9 cellular contexts compared by ENCODE assay signal in the genomic region with DNA sequence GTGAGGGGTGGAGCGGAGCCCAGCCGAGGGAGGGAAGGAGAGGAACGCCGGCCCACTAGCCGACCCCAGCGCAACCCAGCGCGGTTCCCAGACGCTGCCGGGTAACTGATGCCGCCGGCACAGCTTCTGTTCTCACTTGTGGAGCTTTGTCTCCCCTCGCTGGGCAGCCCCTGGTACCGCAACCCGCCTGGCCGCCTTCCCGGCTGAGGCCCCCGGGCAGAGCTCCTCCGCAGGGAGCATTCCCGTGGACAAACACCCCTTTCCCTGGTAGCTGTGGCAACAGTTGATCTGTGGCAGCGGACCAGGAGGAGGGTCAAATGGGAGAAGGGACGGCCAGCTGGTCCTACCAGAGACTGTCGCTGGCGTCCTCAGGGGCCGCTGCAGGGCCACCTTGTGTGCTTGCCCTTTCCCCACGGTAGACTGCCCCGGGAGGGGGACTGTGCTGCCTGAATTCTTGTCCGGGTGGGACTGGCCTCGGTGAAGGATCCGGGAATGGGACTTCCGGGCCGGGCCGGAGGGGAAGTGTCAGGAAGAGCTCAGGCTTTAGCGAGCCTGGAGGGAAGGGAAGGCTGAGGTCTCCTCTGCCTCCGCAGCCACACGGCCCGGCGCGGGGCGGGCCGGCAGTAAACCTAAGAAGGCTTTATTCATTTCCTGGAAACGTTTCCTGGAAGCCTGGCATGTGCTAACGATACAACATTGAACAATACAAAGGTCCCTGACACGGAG.
DNase-seq lines count a peak whose midpoint lies in the region; ATAC-seq, FAIRE-seq and TF ChIP-seq lines count a peak whose summit lies in the region.
"Had no signal": no experiment of that assay in that cellular context is flagged by ENCODE, and none has a peak within 500 bp of the region (broad histone marks: within the 10 kb centered on the region; RNA-seq: fewer than 3 reads in every experiment).

No MANE protein-coding gene starts in this region.

- peak overlapping the region; percentile 65 for H3K4me2 ChIP-seq in IMR-90 (ENCODE audit: low read depth, low read length)

- CTCF ChIA-PET in IMR-90 (lab: Yijun Ruan, JAX), result interaction anchor here (0.6 to 2.0 kb wide), 5 partner anchors 10 to 1278 kb away, joined by 3 to 6 read pairs (median 3); no protein-coding TSS in a partner anchor

- H3K18ac ChIP-seq in IMR-90 (ENCODE audit: low read depth, low read length), result no peak overlapping the region

- H3K36me3 Mint-ChIP-seq in activated T-helper 17 cell treated with anti-CD3 and anti-CD28 coated beads, Interleukin-2, amount 50 U/mL, for 72 hours (ENCODE audit: low read depth), result no peaks in the 10 kb centered on the region
- H3K36me3 Mint-ChIP-seq: IgD-negative memory B cell had no signal

- TF ChIP-seq POLR2A in IMR-90 (IDR thresholded peaks at IDR 0.05; ENCODE audit: low read depth, low read length), result no peak

- BruUV-seq in IMR-90 (replicated peaks; lab: Mats Ljungman, UMichigan), result no TSS peak

- H2BK5ac ChIP-seq in IMR-90 (ENCODE audit: low read depth, low read length, poor library complexity, severe bottlenecking), result no peak overlapping the region

- no peak overlapping the region for H2BK20ac ChIP-seq in IMR-90 (ENCODE audit: low read depth, low read length)

- H3K9ac ChIP-seq in IMR-90 (ENCODE audit: low read depth, low read length), result peak overlapping the region; percentile 12; the same call in 1 of the 2 replicates

- POLR2A ChIA-PET in IMR-90 (lab: Charles Lee; ENCODE audit: unreplicated experiment), result no interaction called here

- H3K4me1 ChIP-seq in IMR-90 (ENCODE audit: control insufficient read depth, insufficient read depth, low read length) (no peaks in the 10 kb centered on the region), heart right ventricle (peaks cover 0 to 15% (median 5%) of the 10 kb centered on the region in 9 donors), pancreas (no peaks in the 10 kb centered on the region)

- H2AK5ac ChIP-seq in IMR-90 (ENCODE audit: low read depth, low read length), result no peak overlapping the region

- peak overlapping the region; percentile 85 for H2AFZ ChIP-seq in IMR-90 (replicated peaks; ENCODE audit: low read length, poor library complexity)

- H3K9me3 Mint-ChIP-seq in activated T-helper 17 cell treated with anti-CD3 and anti-CD28 coated beads, Interleukin-2, amount 50 U/mL, for 72 hours, result no peaks in the 10 kb centered on the region

- H2AK9ac ChIP-seq in IMR-90 (replicated peaks; ENCODE audit: low read depth, low read length, poor library complexity), result no peak overlapping the region

- peak; percentile 92 for ATAC-seq in IMR-90 (ENCODE audit: low read depth)
- ATAC-seq in activated T-helper 17 cell treated with anti-CD3 and anti-CD28 coated beads, Interleukin-2, amount 50 U/mL, for 72 hours (replicated peaks), result peak; percentile 14
- ATAC-seq in heart right ventricle, result peak; percentile 89 to 97 (median 96)
- peak; percentile 93 to 96 (median 94) for ATAC-seq in pancreas

- H4K8ac ChIP-seq in IMR-90 (ENCODE audit: low read depth in 2 of 2, low read length in 2 of 2), result peak overlapping the region; percentile 71 to 75; a peak in 3 of 4 replicates

- no peak overlapping the region for H3K23ac ChIP-seq in IMR-90 (ENCODE audit: low read depth, low read length)

- H3K36me3 ChIP-seq in IMR-90 (ENCODE audit: control insufficient read depth, insufficient read depth, low read length), result no peaks in the 10 kb centered on the region
- no peaks in the 10 kb centered on the region for H3K36me3 ChIP-seq in heart right ventricle
- no peaks in the 10 kb centered on the region for H3K36me3 ChIP-seq in pancreas

- TF ChIP-seq CTCF in IMR-90 (conservative IDR thresholded peaks at IDR 0.05; ENCODE audit: low read depth, low read length) (peak; percentile 63), heart right ventricle (IDR thresholded peaks at IDR 0.05) (peak; percentile 32 to 76 (median 70)), pancreas (IDR thresholded peaks at IDR 0.05) (peak; percentile 26 to 56 (median 51))

- H4K5ac ChIP-seq in IMR-90 (ENCODE audit: low read depth, low read length), result peak overlapping the region; percentile 29; the same call in 1 of the 2 replicates

- intact Hi-C loops in IMR-90 (cut with micrococcal nuclease), result loop anchor here (5.0 to 10.0 kb wide), 3 partner anchors 930 to 1377 kb away; no protein-coding TSS in a partner anchor
- intact Hi-C loops in heart right ventricle (cut with DNase I), result loop anchor here in 1 of 10 donors (10.0 kb wide), 1 partner anchor 1200 kb away; no protein-coding TSS in a partner anchor
- intact Hi-C loops in pancreas (cut with DNase I), result loop anchor here in 1 of 3 donors (10.0 kb wide), 1 partner anchor 950 kb away; no protein-coding TSS in a partner anchor

- H3K14ac ChIP-seq in IMR-90 (replicated peaks; ENCODE audit: low read depth, low read length), result no peak overlapping the region

- H3K27me3 ChIP-seq in IMR-90 (ENCODE audit: control insufficient read depth, insufficient read depth, low read length) (no peaks in the 10 kb centered on the region), heart right ventricle (peaks cover under 1 to 26% (median 10%) of the 10 kb centered on the region in 7 donors), pancreas (peaks cover 0 to under 1% (median 0%) of the 10 kb centered on the region in 4 donors)

- no peak overlapping the region for H2BK120ac ChIP-seq in IMR-90 (ENCODE audit: low read depth, low read length)

- no peak overlapping the region; the same call in 1 of the 2 replicates for H3K4ac ChIP-seq in IMR-90 (ENCODE audit: low read depth, low read length)

- no peak overlapping the region for H2BK15ac ChIP-seq in IMR-90 (ENCODE audit: low read depth, low read length)

- H3K27ac ChIP-seq in IMR-90 (ENCODE audit: insufficient read depth, low read length) (no peak overlapping the region), heart right ventricle (peak overlapping the region; percentile 2 to 84 (median 74)), pancreas (peak overlapping the region in 1 of 4 donors; percentile 6)

- no peak for FAIRE-seq in pancreas (lab: Jason Lieb, UNC)

- H3K27me3 Mint-ChIP-seq in activated T-helper 17 cell treated with anti-CD3 and anti-CD28 coated beads, Interleukin-2, amount 50 U/mL, for 72 hours, result peaks cover 38% of the 10 kb centered on the region

- H3K9me3 ChIP-seq in IMR-90 (ENCODE audit: control insufficient read depth, insufficient read depth, low read length) (no peaks in the 10 kb centered on the region), heart right ventricle (no peaks in the 10 kb centered on the region), pancreas (no peaks in the 10 kb centered on the region)

- peak; percentile 76 for TF ChIP-seq RAD21 in IMR-90 (IDR thresholded peaks at IDR 0.05; ENCODE audit: low read length)

- in situ Hi-C loops in IMR-90 (cut with MboI; ENCODE audit: low sequenced_read_pairs), result loop anchor here (10.0 kb wide), 1 partner anchor 1200 kb away; no protein-coding TSS in a partner anchor

- DNase-seq in DMS 273 treated with DMSO at 0.1 percent for 48 hours (lab: John Stamatoyannopoulos, UW) (peak; percentile 43), IMR-90 (peak; percentile 48), heart right ventricle (peak; percentile 69 to 72), pancreas (peak; percentile 48 to 89 (median 79)), LoVo (ENCODE audit: low spot score) (no peak), SKM-1 (lab: John Stamatoyannopoulos, UW; ENCODE audit: unreplicated experiment) (no peak)
- DNase-seq in activated naive CD4-positive, alpha-beta T cell treated with anti-CD3 and anti-CD28 coated beads, Interleukin-2, amount 50 U/mL, for 16 hours, result no peak

- no peaks in the 10 kb centered on the region for H3K79me1 ChIP-seq in IMR-90 (ENCODE audit: low read depth in 1 of 2, low read length in 2 of 2)

- H3K4me1 Mint-ChIP-seq in activated T-helper 17 cell treated with anti-CD3 and anti-CD28 coated beads, Interleukin-2, amount 50 U/mL, for 72 hours, result no peaks in the 10 kb centered on the region
- H3K4me1 Mint-ChIP-seq: IgD-negative memory B cell had no signal

- peak overlapping the region; percentile 44 for H3K4me3 ChIP-seq in IMR-90 (ENCODE audit: insufficient read depth, low read depth, low read length)
- peak overlapping the region; percentile 43 to 74 (median 59) for H3K4me3 ChIP-seq in heart right ventricle
- peak overlapping the region; percentile 21 to 47 (median 35) for H3K4me3 ChIP-seq in pancreas

- H4K20me1 ChIP-seq in IMR-90 (ENCODE audit: insufficient read depth, low read length), result no peaks in the 10 kb centered on the region

- 6% methylated on average over 12 of the region's 44 CpGs; no CpG with 5 or more reads in 1 of the 2 experiments for WGBS in IMR-90 (ENCODE audit: extremely low coverage in 2 of 2, insufficient read length in 1 of 2), 2 experiments
- 3% methylated on average over 44 of the region's 44 CpGs for WGBS in heart right ventricle, 2 donors
- WGBS in pancreas, 2 donors, result 2 to 3% methylated on average over 43 to 44 of the region's 44 CpGs

- dilution Hi-C loops in IMR-90 (cut with HindIII; ENCODE audit: low sequenced_read_pairs, unreplicated experiment), result no loop called here

- H3K56ac ChIP-seq in IMR-90 (ENCODE audit: extremely low read depth, insufficient read depth, low read length), result no peak overlapping the region

- no peak overlapping the region for H3K27ac Mint-ChIP-seq in activated T-helper 17 cell treated with anti-CD3 and anti-CD28 coated beads, Interleukin-2, amount 50 U/mL, for 72 hours
- H3K27ac Mint-ChIP-seq: IgD-negative memory B cell had no signal

- H3K4me3 Mint-ChIP-seq in activated T-helper 17 cell treated with anti-CD3 and anti-CD28 coated beads, Interleukin-2, amount 50 U/mL, for 72 hours, result no peak overlapping the region
- H3K4me3 Mint-ChIP-seq: IgD-negative memory B cell had no signal

- no peaks in the 10 kb centered on the region for H3K9me1 ChIP-seq in IMR-90 (ENCODE audit: insufficient read depth, low read length)

- H4K91ac ChIP-seq in IMR-90 (ENCODE audit: insufficient read depth, low read depth, low read length), result no peak overlapping the region

TF ChIP-seq in IMR-90, 13 proteins besides CTCF, POLR2A, EP300 and RAD21:
- TF ChIP-seq NFE2L2 (IDR thresholded peaks at IDR 0.05; ENCODE audit: low read depth, low read length), result no peak
- TF ChIP-seq SMC3 (IDR thresholded peaks at IDR 0.05; ENCODE audit: low read depth, low read length), result peak; percentile 47
- peak; percentile 3; the same call in 1 of the 2 replicates for TF ChIP-seq MAZ (IDR thresholded peaks at IDR 0.05; ENCODE audit: borderline replicate concordance, low read depth, low read length)
- TF ChIP-seq RFX5 (IDR thresholded peaks at IDR 0.05; ENCODE audit: low read depth, low read length), result no peak

Comparison
In these comparisons a context has a peak if more than half of its experiments do, and no peak if none do; other contexts are left out.
1. DNase-seq: peak in DMS 273 treated with DMSO at 0.1 percent for 48 hours (single experiment), IMR-90 (single experiment), heart right ventricle (2 of 2) and pancreas (6 of 6); none in LoVo (single experiment), activated naive CD4-positive, alpha-beta T cell treated with anti-CD3 and anti-CD28 coated beads, Interleukin-2, amount 50 U/mL, for 16 hours (single experiment) and SKM-1 (single experiment).
2. ATAC-seq: peak in every context shown above with its lines; median percentile 96 in heart right ventricle; 94 in pancreas; 92 in IMR-90; 14 in activated T-helper 17 cell treated with anti-CD3 and anti-CD28 coated beads, Interleukin-2, amount 50 U/mL, for 72 hours.
3. Peak in every context shown above with its lines, with median percentiles within 50 percentile points of each other: H3K4me3 ChIP-seq and CTCF ChIP-seq.